ENCODE assay signal across 14 cellular contexts in the genomic region with DNA sequence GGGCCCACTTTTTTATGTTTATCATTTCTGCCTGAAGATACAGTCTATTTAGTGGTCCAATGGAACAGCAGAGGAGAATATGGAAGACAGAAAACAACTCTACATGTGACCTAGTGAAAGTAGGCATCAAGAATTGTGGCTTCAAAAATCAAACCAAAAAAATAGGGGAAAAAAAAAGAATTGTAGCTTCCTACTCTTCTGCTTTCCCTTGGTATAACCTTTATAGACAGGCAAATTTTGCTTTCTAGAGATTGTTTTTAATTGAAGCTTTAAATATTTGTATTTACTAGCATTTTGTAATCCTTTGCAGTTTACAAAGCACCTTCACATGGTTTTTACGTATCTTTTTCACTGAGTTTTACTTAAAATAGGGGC. TPM values are rescaled to one million over a fixed set of nuclear protein-coding genes. Genes with fewer than 3 reads are reported as not detected.
A peak's percentile ranks its signal among the peaks of the same experiment; 100 is the strongest.
DNase-seq lines count a peak whose midpoint lies in the region; ATAC-seq and TF ChIP-seq lines count a peak whose summit lies in the region.
"Had no signal": no experiment of that assay in that cellular context is flagged by ENCODE, and none has a peak within 500 bp of the region (broad histone marks: within the 10 kb centered on the region; RNA-seq: fewer than 3 reads in every experiment).

No MANE protein-coding gene starts in this region.

- no peak for TF ChIP-seq CTCF in 22Rv1 (IDR thresholded peaks at IDR 0.05)
- TF ChIP-seq CTCF in HCT116 (IDR thresholded peaks at IDR 0.05 in 2 of 3, conservative IDR thresholded peaks at IDR 0.05 in 1 of 3; ENCODE audit: borderline replicate concordance in 1 of 3, insufficient read depth in 1 of 3, low read depth in 2 of 3, low read length in 2 of 3) = no peak
- TF ChIP-seq CTCF in right atrium auricular region (IDR thresholded peaks at IDR 0.05) = no peak

- peak overlapping the region; percentile 89 for H3K27ac Mint-ChIP-seq in activated T-helper 1 cell treated with anti-CD3 and anti-CD28 coated beads, Interleukin-12 subunit alpha, Interleukin-12 subunit beta, Interleukin-2, Interleukin-4 antibody, amounts not matched to agents 30 ng/mL and 10 ng/mL and 1 ng/mL, durations not matched to agents 14 hours and 24 hours and 36 hours
- H3K27ac Mint-ChIP-seq: endodermal cell, memory B cell had no signal

- H3K4me1 ChIP-seq in HCT116 (ENCODE audit: control insufficient read depth in 1 of 2, insufficient read depth in 2 of 2, low read length in 2 of 2) (peaks cover 13 to 44% of the 10 kb centered on the region in 2 experiments), muscle layer of duodenum (ENCODE audit: control insufficient read depth in 1 of 2, insufficient read depth in 2 of 2, low read length in 2 of 2) (peaks cover 4 to 42% of the 10 kb centered on the region in 2 donors), mesenchymal stem cell (ENCODE audit: control insufficient read depth, insufficient read depth, low read depth, low read length) (no peaks in the 10 kb centered on the region), right atrium auricular region (peaks cover 0 to 21% of the 10 kb centered on the region in 2 donors)
- H3K4me1 ChIP-seq: tibial artery had no signal

- no peak for TF ChIP-seq POLR2A in HCT116 (IDR thresholded peaks at IDR 0.05; ENCODE audit: borderline replicate concordance, extremely low read depth, insufficient read depth, insufficient read length)

- H3K4ac ChIP-seq in mesenchymal stem cell (ENCODE audit: low read depth in 1 of 2, low read length in 2 of 2) = no peak overlapping the region

- peaks cover 6% of the 10 kb centered on the region for H3K36me3 Mint-ChIP-seq in activated T-helper 1 cell treated with anti-CD3 and anti-CD28 coated beads, Interleukin-12 subunit alpha, Interleukin-12 subunit beta, Interleukin-2, Interleukin-4 antibody, amounts not matched to agents 30 ng/mL and 10 ng/mL and 1 ng/mL, durations not matched to agents 14 hours and 24 hours and 36 hours (ENCODE audit: low read depth)

- H2BK5ac ChIP-seq in mesenchymal stem cell (ENCODE audit: low read depth, low read length, poor library complexity, severe bottlenecking) = no peak overlapping the region

- CTCF ChIA-PET in HCT116 (lab: Charles Lee) = interaction anchor here (2.0 kb wide), 1 partner anchor 108 kb away, joined by 6 read pairs; a partner anchor contains a TSS

- H3K9ac ChIP-seq in HCT116 (ENCODE audit: low read length) = no peak overlapping the region
- no peak overlapping the region for H3K9ac ChIP-seq in mesenchymal stem cell (ENCODE audit: low read length)

- ATAC-seq in HCT116 (no peak), HG03097 (IDR thresholded peaks at IDR 0.05; ENCODE audit: low FRiP score, unreplicated experiment) (no peak)

- H2BK120ac ChIP-seq in mesenchymal stem cell (ENCODE audit: low read depth, low read length) = no peak overlapping the region

- no peak overlapping the region for H2AFZ ChIP-seq in HCT116 (ENCODE audit: low read depth, low read length, poor library complexity, severe bottlenecking)
- H2AFZ ChIP-seq in mesenchymal stem cell (ENCODE audit: low read depth, low read length) = no peak overlapping the region

- no peaks in the 10 kb centered on the region for H3K36me3 ChIP-seq in HCT116 (ENCODE audit: control insufficient read depth in 1 of 2, insufficient read depth in 2 of 2, low read length in 2 of 2)
- H3K36me3 ChIP-seq in muscle layer of duodenum (ENCODE audit: control insufficient read depth in 1 of 2, insufficient read depth in 2 of 2, low read length in 2 of 2) = no peaks in the 10 kb centered on the region
- H3K36me3 ChIP-seq in mesenchymal stem cell (ENCODE audit: control insufficient read depth in 1 of 2, insufficient read depth in 2 of 2, low read depth in 1 of 2, low read length in 2 of 2) = no peaks in the 10 kb centered on the region
- H3K36me3 ChIP-seq in right atrium auricular region = no peaks in the 10 kb centered on the region

- H2BK12ac ChIP-seq in mesenchymal stem cell (ENCODE audit: low read length in 2 of 2) = no peak overlapping the region

- H3K79me2 ChIP-seq in HCT116 (ENCODE audit: insufficient read depth, low read length) = peaks cover 4% of the 10 kb centered on the region; the same call in 1 of the 2 replicates

- H3K23ac ChIP-seq in mesenchymal stem cell (ENCODE audit: low read length in 2 of 2) = no peak overlapping the region

- no peak overlapping the region for H2AK5ac ChIP-seq in mesenchymal stem cell (ENCODE audit: low read length, severe bottlenecking)

- RAD21 ChIA-PET in HCT116 (lab: Charles Lee; ENCODE audit: low non-redundant PET in 1 of 2, low total read pairs in 2 of 2, uncharacterized antibody in 2 of 2, unreplicated experiment in 2 of 2) = no interaction called here

- POLR2A ChIA-PET in HCT116 (lab: Charles Lee) = no interaction called here

- H3K4me3 ChIP-seq in HCT116 (replicated peaks in 1 of 2; ENCODE audit: low read depth in 1 of 2, low read length in 2 of 2) (no peak overlapping the region), muscle layer of duodenum (ENCODE audit: low read depth in 1 of 2, low read length in 2 of 2) (no peak overlapping the region), mesenchymal stem cell (ENCODE audit: insufficient read depth in 1 of 2, low read depth in 1 of 2, low read length in 2 of 2) (no peak overlapping the region), right atrium auricular region (no peak overlapping the region)
- H3K4me3 ChIP-seq: tibial artery had no signal

- no peaks in the 10 kb centered on the region for H3K9me2 ChIP-seq in HCT116 (ENCODE audit: insufficient read depth)

- peaks cover 3% of the 10 kb centered on the region; the same call in 1 of the 2 replicates for H4K20me1 ChIP-seq in HCT116 (ENCODE audit: insufficient read depth)

- no peaks in the 10 kb centered on the region for H3K27me3 Mint-ChIP-seq in activated T-helper 1 cell treated with anti-CD3 and anti-CD28 coated beads, Interleukin-12 subunit alpha, Interleukin-12 subunit beta, Interleukin-2, Interleukin-4 antibody, amounts not matched to agents 30 ng/mL and 10 ng/mL and 1 ng/mL, durations not matched to agents 14 hours and 24 hours and 36 hours (ENCODE audit: insufficient read depth)

- intact Hi-C loops in HCT116 (cut with micrococcal nuclease) = no loop called here
- intact Hi-C loops in activated T-helper 1 cell treated with anti-CD3 and anti-CD28 coated beads, Interleukin-12 subunit alpha, Interleukin-12 subunit beta, Interleukin-2, Interleukin-4 antibody, amounts not matched to agents 30 ng/mL and 10 ng/mL and 1 ng/mL, durations not matched to agents 14 hours and 24 hours and 36 hours (cut with micrococcal nuclease) = loop anchor here (1.0 kb wide), 2 partner anchors 15 to 19 kb away; a partner anchor contains a TSS

- BruUV-seq in HCT116 (replicated peaks; lab: Mats Ljungman, UMichigan) = no TSS peak

- H3K9me3 Mint-ChIP-seq in activated T-helper 1 cell treated with anti-CD3 and anti-CD28 coated beads, Interleukin-12 subunit alpha, Interleukin-12 subunit beta, Interleukin-2, Interleukin-4 antibody, amounts not matched to agents 30 ng/mL and 10 ng/mL and 1 ng/mL, durations not matched to agents 14 hours and 24 hours and 36 hours = no peaks in the 10 kb centered on the region
- H3K9me3 Mint-ChIP-seq: endodermal cell, memory B cell had no signal

- H2BK15ac ChIP-seq in mesenchymal stem cell (ENCODE audit: low read depth, poor library complexity, severe bottlenecking) = no peak overlapping the region

- H3K27ac ChIP-seq in 22Rv1 = peak overlapping the region; percentile 75
- H3K27ac ChIP-seq in HCT116 (ENCODE audit: low read depth, low read length) = no peak overlapping the region
- H3K27ac ChIP-seq in muscle layer of duodenum (ENCODE audit: low read length) = peak overlapping the region; percentile 78
- no peak overlapping the region for H3K27ac ChIP-seq in mesenchymal stem cell (ENCODE audit: low read length, poor library complexity, severe bottlenecking)
- no peak overlapping the region for H3K27ac ChIP-seq in right atrium auricular region
- H3K27ac ChIP-seq: tibial artery had no signal

- TF ChIP-seq RAD21 in HCT116 (IDR thresholded peaks at IDR 0.05; ENCODE audit: low read depth) = no peak

- peaks cover 62% of the 10 kb centered on the region for H3K4me1 Mint-ChIP-seq in activated T-helper 1 cell treated with anti-CD3 and anti-CD28 coated beads, Interleukin-12 subunit alpha, Interleukin-12 subunit beta, Interleukin-2, Interleukin-4 antibody, amounts not matched to agents 30 ng/mL and 10 ng/mL and 1 ng/mL, durations not matched to agents 14 hours and 24 hours and 36 hours (ENCODE audit: low read depth)

- peaks cover 3% of the 10 kb centered on the region for H3K79me1 ChIP-seq in mesenchymal stem cell (replicated peaks; ENCODE audit: low read length, poor library complexity, severe bottlenecking)

- no peaks in the 10 kb centered on the region for H3K9me3 ChIP-seq in HCT116 (ENCODE audit: control insufficient read depth in 1 of 2, insufficient read depth in 1 of 2, low read depth in 1 of 2, low read length in 2 of 2)
- no peaks in the 10 kb centered on the region for H3K9me3 ChIP-seq in muscle layer of duodenum (ENCODE audit: control insufficient read depth in 1 of 2, low read length in 2 of 2)
- no peaks in the 10 kb centered on the region for H3K9me3 ChIP-seq in mesenchymal stem cell (ENCODE audit: control insufficient read depth, low read length)
- H3K9me3 ChIP-seq in right atrium auricular region = no peaks in the 10 kb centered on the region
- H3K9me3 ChIP-seq: tibial artery had no signal

- H3K4me2 ChIP-seq in HCT116 (ENCODE audit: low read length) (peak overlapping the region; percentile 14; the same call in 1 of the 2 replicates), mesenchymal stem cell (ENCODE audit: low read length, poor library complexity, severe bottlenecking) (no peak overlapping the region)

- H3K4me3 Mint-ChIP-seq in activated T-helper 1 cell treated with anti-CD3 and anti-CD28 coated beads, Interleukin-12 subunit alpha, Interleukin-12 subunit beta, Interleukin-2, Interleukin-4 antibody, amounts not matched to agents 30 ng/mL and 10 ng/mL and 1 ng/mL, durations not matched to agents 14 hours and 24 hours and 36 hours = peak overlapping the region; percentile 64
- H3K4me3 Mint-ChIP-seq: endodermal cell, memory B cell had no signal

- H4K8ac ChIP-seq in mesenchymal stem cell (ENCODE audit: low read length) = no peak overlapping the region

- DNase-seq in HCT116 (ENCODE audit: low read depth, low spot score) (no peak), NCI-H69 (lab: John Stamatoyannopoulos, UW) (no peak), mesenchymal stem cell (no peak), right atrium auricular region (ENCODE audit: low spot score) (no peak)
- DNase-seq in activated T-helper 1 cell treated with anti-CD3 and anti-CD28 coated beads, Interleukin-12 subunit alpha, Interleukin-12 subunit beta, Interleukin-2, Interleukin-4 antibody, amounts not matched to agents 30 ng/mL and 10 ng/mL and 1 ng/mL, durations not matched to agents 14 hours and 24 hours and 36 hours (ENCODE audit: low spot score) = no peak
- DNase-seq: C1 segment of cervical spinal cord, endodermal cell, hippocampal formation, NCI-H1694 treated with DMSO at 0.1 percent for 48 hours had no signal

- H3K18ac ChIP-seq in mesenchymal stem cell (ENCODE audit: low read depth in 1 of 2, low read length in 2 of 2) = no peak overlapping the region

- H3K27me3 ChIP-seq in HCT116 (ENCODE audit: insufficient read depth, low read length) = no peaks in the 10 kb centered on the region
- no peaks in the 10 kb centered on the region for H3K27me3 ChIP-seq in muscle layer of duodenum (ENCODE audit: low read depth, low read length)
- H3K27me3 ChIP-seq in mesenchymal stem cell (ENCODE audit: control insufficient read depth in 1 of 2, insufficient read depth in 1 of 2, low read length in 2 of 2) = peaks cover 0 to 10% of the 10 kb centered on the region in 2 experiments
- no peaks in the 10 kb centered on the region for H3K27me3 ChIP-seq in right atrium auricular region
- H3K27me3 ChIP-seq: tibial artery had no signal

- H4K91ac ChIP-seq in mesenchymal stem cell (ENCODE audit: low read length) = no peak overlapping the region

- no peak overlapping the region for H3K14ac ChIP-seq in mesenchymal stem cell (ENCODE audit: low read length in 2 of 2)

- WGBS in mesenchymal stem cell = no CpG with 5 or more reads among the region's 1 CpG

RNA-seq across cellular contexts. Expression of a gene that starts 14.3 kb away (rescaled TPM):
- total RNA-seq in HCT116 (2021; ENCODE audit: unreplicated experiment) (8.8 TPM), right atrium auricular region (1 to 10 TPM; 3.0 to 3.4 TPM)
- polyA plus RNA-seq in HCT116 (2012) = 2.8 and 3.2 TPM in 2 replicates
- total RNA-seq in activated T-helper 1 cell treated with anti-CD3 and anti-CD28 coated beads, Interleukin-12 subunit alpha, Interleukin-12 subunit beta, Interleukin-2, Interleukin-4 antibody, amounts not matched to agents 30 ng/mL and 10 ng/mL and 1 ng/mL, durations not matched to agents 14 hours and 24 hours and 36 hours = 15.5 and 18.9 TPM in 2 replicates
- polyA plus RNA-seq in mesenchymal stem cell (2013, experiment 1 of 2) = 1.4 TPM
- polyA plus RNA-seq in mesenchymal stem cell (2013, experiment 2 of 2) = 1.7 TPM

RNA-seq across cellular contexts. Expression of a gene that starts 32.9 kb away (rescaled TPM):
- 0.34 TPM for total RNA-seq in HCT116 (2021; ENCODE audit: unreplicated experiment)
- polyA plus RNA-seq in HCT116 (2012) = 0.10 and 0.18 TPM in 2 replicates
- 0.12 TPM in 1 of 2 replicates, not detected in the other for total RNA-seq in activated T-helper 1 cell treated with anti-CD3 and anti-CD28 coated beads, Interleukin-12 subunit alpha, Interleukin-12 subunit beta, Interleukin-2, Interleukin-4 antibody, amounts not matched to agents 30 ng/mL and 10 ng/mL and 1 ng/mL, durations not matched to agents 14 hours and 24 hours and 36 hours
- 0.06 TPM for polyA plus RNA-seq in mesenchymal stem cell (2013, experiment 1 of 2)
- polyA plus RNA-seq in mesenchymal stem cell (2013, experiment 2 of 2) = 0.05 TPM
- total RNA-seq in right atrium auricular region = 1 to 10 TPM; 3.8 to 4.3 TPM

RNA-seq across cellular contexts. Expression of a gene that starts 42.8 kb away (rescaled TPM):
- total RNA-seq in HCT116 (2021; ENCODE audit: unreplicated experiment) = not detected
- not detected in 2 replicates for polyA plus RNA-seq in HCT116 (2012)
- total RNA-seq in activated T-helper 1 cell treated with anti-CD3 and anti-CD28 coated beads, Interleukin-12 subunit alpha, Interleukin-12 subunit beta, Interleukin-2, Interleukin-4 antibody, amounts not matched to agents 30 ng/mL and 10 ng/mL and 1 ng/mL, durations not matched to agents 14 hours and 24 hours and 36 hours = not detected in 2 replicates
- polyA plus RNA-seq in mesenchymal stem cell (2013, experiment 1 of 2) = not detected
- not detected for polyA plus RNA-seq in mesenchymal stem cell (2013, experiment 2 of 2)
- total RNA-seq in right atrium auricular region = not detected
- total RNA-seq: endodermal cell had no signal

RNA-seq across cellular contexts. Expression of a gene that starts 43.8 kb away (rescaled TPM):
- total RNA-seq in HCT116 (2021; ENCODE audit: unreplicated experiment) (62.4 TPM), right atrium auricular region (10 to 100 TPM; 12.8 to 30.5 TPM)
- polyA plus RNA-seq in HCT116 (2012) = 87.9 and 95.9 TPM in 2 replicates
- total RNA-seq in activated T-helper 1 cell treated with anti-CD3 and anti-CD28 coated beads, Interleukin-12 subunit alpha, Interleukin-12 subunit beta, Interleukin-2, Interleukin-4 antibody, amounts not matched to agents 30 ng/mL and 10 ng/mL and 1 ng/mL, durations not matched to agents 14 hours and 24 hours and 36 hours = 81.3 and 83.0 TPM in 2 replicates
- 34.0 TPM for polyA plus RNA-seq in mesenchymal stem cell (2013, experiment 1 of 2)
- 34.0 TPM for polyA plus RNA-seq in mesenchymal stem cell (2013, experiment 2 of 2)

RNA-seq across cellular contexts. Expression of a gene that starts 45.7 kb away (rescaled TPM):
- total RNA-seq in HCT116 (2021; ENCODE audit: unreplicated experiment) = not detected
- 0.71 and 0.83 TPM in 2 replicates for polyA plus RNA-seq in HCT116 (2012)
- not detected in 2 replicates for total RNA-seq in activated T-helper 1 cell treated with anti-CD3 and anti-CD28 coated beads, Interleukin-12 subunit alpha, Interleukin-12 subunit beta, Interleukin-2, Interleukin-4 antibody, amounts not matched to agents 30 ng/mL and 10 ng/mL and 1 ng/mL, durations not matched to agents 14 hours and 24 hours and 36 hours
- polyA plus RNA-seq in mesenchymal stem cell (2013, experiment 1 of 2) = not detected
- polyA plus RNA-seq in mesenchymal stem cell (2013, experiment 2 of 2) = not detected
- not detected for total RNA-seq in right atrium auricular region
- total RNA-seq: endodermal cell had no signal

Comparison
In these comparisons a context has a peak if more than half of its experiments do, and no peak if none do; other contexts are left out.
1. H3K27ac ChIP-seq: peak in 22Rv1 (single experiment) and muscle layer of duodenum (single experiment); none in HCT116 (single experiment), mesenchymal stem cell (single experiment) and right atrium auricular region (0 of 2).